In the genomic region with DNA sequence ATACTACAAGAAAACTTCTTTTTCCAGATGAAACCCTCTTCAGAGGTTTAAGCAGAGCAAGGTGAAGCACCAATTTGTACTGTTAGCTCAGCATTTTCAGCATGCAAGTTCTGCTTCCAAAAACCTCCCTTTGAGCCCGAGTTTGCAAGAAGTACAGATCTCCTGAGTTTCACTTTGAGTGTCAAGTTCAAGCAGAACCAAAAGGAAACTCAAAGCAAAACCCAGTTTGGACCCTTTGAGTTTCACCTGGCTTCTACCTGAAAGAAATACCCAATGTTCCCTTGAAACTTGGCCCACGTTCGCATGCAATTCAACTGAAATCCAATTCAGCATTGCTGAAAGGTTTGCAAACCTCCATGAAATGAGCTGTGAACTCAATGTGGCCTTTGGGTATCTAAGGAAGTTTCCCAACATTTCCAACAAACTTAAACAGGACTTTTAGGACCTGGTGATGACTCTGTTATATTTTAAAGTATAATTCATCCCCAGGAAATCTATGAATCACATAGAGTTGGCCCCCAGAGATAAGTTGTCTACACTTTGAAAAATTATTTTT, we compare ENCODE assay signal across 1 cellular context.
TF ChIP-seq lines count a peak whose summit lies in the region.

No MANE protein-coding gene starts in this region.

TF ChIP-seq in GM12878, 131 proteins besides CTCF, POLR2A, EP300 and RAD21 (continued from another document and continues in another):
- TF ChIP-seq ZBED1 (IDR thresholded peaks at IDR 0.05; ENCODE audit: borderline replicate concordance) (peak; percentile 76; the same call in 1 of the 2 replicates), ZSCAN29 (IDR thresholded peaks at IDR 0.05) (no peak), GATAD2B (conservative IDR thresholded peaks at IDR 0.05; ENCODE audit: low read depth) (no peak), SREBF2 (IDR thresholded peaks at IDR 0.05; ENCODE audit: low read length) (no peak), CEBPZ (IDR thresholded peaks at IDR 0.05; ENCODE audit: low read depth, low read length) (no peak), JUNB (IDR thresholded peaks at IDR 0.05) (peak; percentile 88), NR2F1 (conservative IDR thresholded peaks at IDR 0.05) (no peak), LARP7 (IDR thresholded peaks at IDR 0.05) (no peak), CBFB (IDR thresholded peaks at IDR 0.05; ENCODE audit: low read depth) (no peak), FOXM1 (IDR thresholded peaks at IDR 0.05; ENCODE audit: low read depth, low read length) (peak; percentile 84), BCL11A (IDR thresholded peaks at IDR 0.05; ENCODE audit: low read depth, low read length) (peak; percentile 45; the same call in 1 of the 2 replicates), TBL1XR1 (IDR thresholded peaks at IDR 0.05; ENCODE audit: low read depth, low read length) (no peak), RB1 (IDR thresholded peaks at IDR 0.05; ENCODE audit: borderline replicate concordance) (no peak), IKZF1 (conservative IDR thresholded peaks at IDR 0.05) (peak; percentile 16; the same call in 1 of the 2 replicates), ZZZ3 (IDR thresholded peaks at IDR 0.05; ENCODE audit: control insufficient read depth, insufficient read length, low read depth) (no peak), EGR1 (IDR thresholded peaks at IDR 0.05; ENCODE audit: borderline replicate concordance in 1 of 2, low read depth in 2 of 2, low read length in 2 of 2) (no peak), CHD2 (IDR thresholded peaks at IDR 0.05; ENCODE audit: borderline replicate concordance, low read depth, low read length) (no peak), NR2C2 (IDR thresholded peaks at IDR 0.05; ENCODE audit: borderline replicate concordance, control insufficient read depth, insufficient read length, low read depth) (no peak), SIN3A (IDR thresholded peaks at IDR 0.05; ENCODE audit: low read depth, low read length) (no peak), IKZF2 (IDR thresholded peaks at IDR 0.05) (peak; percentile 49 to 62; a peak in 3 of 4 replicates), SRF (IDR thresholded peaks at IDR 0.05; ENCODE audit: low read depth in 2 of 2, low read length in 2 of 2) (no peak), ETV6 (conservative IDR thresholded peaks at IDR 0.05 in 1 of 2, IDR thresholded peaks at IDR 0.05 in 1 of 2; ENCODE audit: borderline replicate concordance in 1 of 2, low read depth in 1 of 2) (peak in 1 of 2 experiments; percentile 55; a peak in 1 of 4 replicates), HCFC1 (IDR thresholded peaks at IDR 0.05; ENCODE audit: low read length) (no peak), RFX5 (IDR thresholded peaks at IDR 0.05; ENCODE audit: low read depth, low read length) (no peak), TCF3 (IDR thresholded peaks at IDR 0.05; ENCODE audit: borderline replicate concordance, insufficient read depth, low read depth, low read length) (no peak), HDAC2 (IDR thresholded peaks at IDR 0.05) (no peak), YY1 (IDR thresholded peaks at IDR 0.05; ENCODE audit: low read depth, low read length) (no peak), SMAD5 (IDR thresholded peaks at IDR 0.05; ENCODE audit: low read depth) (no peak), DPF2 (IDR thresholded peaks at IDR 0.05) (no peak), RELA (IDR thresholded peaks at IDR 0.05; ENCODE audit: borderline replicate concordance, partially characterized antibody) (no peak), MYC (IDR thresholded peaks at IDR 0.05; ENCODE audit: insufficient read depth, insufficient read length, insufficient replicate concordance, low read length, severe bottlenecking) (no peak), RUNX3 (IDR thresholded peaks at IDR 0.05; ENCODE audit: low read length) (peak; percentile 69), MAX (IDR thresholded peaks at IDR 0.05; ENCODE audit: low read depth, low read length) (no peak), MXI1 (IDR thresholded peaks at IDR 0.05; ENCODE audit: low read depth, low read length) (no peak), NFXL1 (IDR thresholded peaks at IDR 0.05; ENCODE audit: borderline replicate concordance) (no peak), JUND (IDR thresholded peaks at IDR 0.05; ENCODE audit: low read depth, low read length) (no peak), ZNF207 (IDR thresholded peaks at IDR 0.05; ENCODE audit: borderline replicate concordance) (no peak), TCF12 (IDR thresholded peaks at IDR 0.05; ENCODE audit: low read depth, low read length) (no peak), CBX5 (IDR thresholded peaks at IDR 0.05; ENCODE audit: low read depth) (no peak), TCF7 (IDR thresholded peaks at IDR 0.05; ENCODE audit: borderline replicate concordance) (no peak)
- TF ChIP-seq, protein P1, sequence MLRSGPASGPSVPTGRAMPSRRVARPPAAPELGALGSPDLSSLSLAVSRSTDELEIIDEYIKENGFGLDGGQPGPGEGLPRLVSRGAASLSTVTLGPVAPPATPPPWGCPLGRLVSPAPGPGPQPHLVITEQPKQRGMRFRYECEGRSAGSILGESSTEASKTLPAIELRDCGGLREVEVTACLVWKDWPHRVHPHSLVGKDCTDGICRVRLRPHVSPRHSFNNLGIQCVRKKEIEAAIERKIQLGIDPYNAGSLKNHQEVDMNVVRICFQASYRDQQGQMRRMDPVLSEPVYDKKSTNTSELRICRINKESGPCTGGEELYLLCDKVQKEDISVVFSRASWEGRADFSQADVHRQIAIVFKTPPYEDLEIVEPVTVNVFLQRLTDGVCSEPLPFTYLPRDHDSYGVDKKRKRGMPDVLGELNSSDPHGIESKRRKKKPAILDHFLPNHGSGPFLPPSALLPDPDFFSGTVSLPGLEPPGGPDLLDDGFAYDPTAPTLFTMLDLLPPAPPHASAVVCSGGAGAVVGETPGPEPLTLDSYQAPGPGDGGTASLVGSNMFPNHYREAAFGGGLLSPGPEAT (IDR thresholded peaks at IDR 0.05; ENCODE audit: low read depth): peak; percentile 29; the same call in 1 of the 2 replicates
- TF ChIP-seq, protein P2, sequence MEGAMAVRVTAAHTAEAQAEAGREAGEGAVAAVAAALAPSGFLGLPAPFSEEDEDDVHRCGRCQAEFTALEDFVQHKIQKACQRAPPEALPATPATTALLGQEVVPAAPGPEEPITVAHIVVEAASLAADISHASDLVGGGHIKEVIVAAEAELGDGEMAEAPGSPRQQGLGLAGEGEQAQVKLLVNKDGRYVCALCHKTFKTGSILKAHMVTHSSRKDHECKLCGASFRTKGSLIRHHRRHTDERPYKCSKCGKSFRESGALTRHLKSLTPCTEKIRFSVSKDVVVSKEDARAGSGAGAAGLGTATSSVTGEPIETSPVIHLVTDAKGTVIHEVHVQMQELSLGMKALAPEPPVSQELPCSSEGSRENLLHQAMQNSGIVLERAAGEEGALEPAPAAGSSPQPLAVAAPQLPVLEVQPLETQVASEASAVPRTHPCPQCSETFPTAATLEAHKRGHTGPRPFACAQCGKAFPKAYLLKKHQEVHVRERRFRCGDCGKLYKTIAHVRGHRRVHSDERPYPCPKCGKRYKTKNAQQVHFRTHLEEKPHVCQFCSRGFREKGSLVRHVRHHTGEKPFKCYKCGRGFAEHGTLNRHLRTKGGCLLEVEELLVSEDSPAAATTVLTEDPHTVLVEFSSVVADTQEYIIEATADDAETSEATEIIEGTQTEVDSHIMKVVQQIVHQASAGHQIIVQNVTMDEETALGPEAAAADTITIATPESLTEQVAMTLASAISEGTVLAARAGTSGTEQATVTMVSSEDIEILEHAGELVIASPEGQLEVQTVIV (IDR thresholded peaks at IDR 0.05; ENCODE audit: borderline replicate concordance, partially characterized antibody): no peak
- TF ChIP-seq, protein P3, sequence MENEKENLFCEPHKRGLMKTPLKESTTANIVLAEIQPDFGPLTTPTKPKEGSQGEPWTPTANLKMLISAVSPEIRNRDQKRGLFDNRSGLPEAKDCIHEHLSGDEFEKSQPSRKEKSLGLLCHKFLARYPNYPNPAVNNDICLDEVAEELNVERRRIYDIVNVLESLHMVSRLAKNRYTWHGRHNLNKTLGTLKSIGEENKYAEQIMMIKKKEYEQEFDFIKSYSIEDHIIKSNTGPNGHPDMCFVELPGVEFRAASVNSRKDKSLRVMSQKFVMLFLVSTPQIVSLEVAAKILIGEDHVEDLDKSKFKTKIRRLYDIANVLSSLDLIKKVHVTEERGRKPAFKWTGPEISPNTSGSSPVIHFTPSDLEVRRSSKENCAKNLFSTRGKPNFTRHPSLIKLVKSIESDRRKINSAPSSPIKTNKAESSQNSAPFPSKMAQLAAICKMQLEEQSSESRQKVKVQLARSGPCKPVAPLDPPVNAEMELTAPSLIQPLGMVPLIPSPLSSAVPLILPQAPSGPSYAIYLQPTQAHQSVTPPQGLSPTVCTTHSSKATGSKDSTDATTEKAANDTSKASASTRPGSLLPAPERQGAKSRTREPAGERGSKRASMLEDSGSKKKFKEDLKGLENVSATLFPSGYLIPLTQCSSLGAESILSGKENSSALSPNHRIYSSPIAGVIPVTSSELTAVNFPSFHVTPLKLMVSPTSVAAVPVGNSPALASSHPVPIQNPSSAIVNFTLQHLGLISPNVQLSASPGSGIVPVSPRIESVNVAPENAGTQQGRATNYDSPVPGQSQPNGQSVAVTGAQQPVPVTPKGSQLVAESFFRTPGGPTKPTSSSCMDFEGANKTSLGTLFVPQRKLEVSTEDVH (IDR thresholded peaks at IDR 0.05; ENCODE audit: low read depth, partially characterized antibody): no peak
- TF ChIP-seq, protein P4, sequence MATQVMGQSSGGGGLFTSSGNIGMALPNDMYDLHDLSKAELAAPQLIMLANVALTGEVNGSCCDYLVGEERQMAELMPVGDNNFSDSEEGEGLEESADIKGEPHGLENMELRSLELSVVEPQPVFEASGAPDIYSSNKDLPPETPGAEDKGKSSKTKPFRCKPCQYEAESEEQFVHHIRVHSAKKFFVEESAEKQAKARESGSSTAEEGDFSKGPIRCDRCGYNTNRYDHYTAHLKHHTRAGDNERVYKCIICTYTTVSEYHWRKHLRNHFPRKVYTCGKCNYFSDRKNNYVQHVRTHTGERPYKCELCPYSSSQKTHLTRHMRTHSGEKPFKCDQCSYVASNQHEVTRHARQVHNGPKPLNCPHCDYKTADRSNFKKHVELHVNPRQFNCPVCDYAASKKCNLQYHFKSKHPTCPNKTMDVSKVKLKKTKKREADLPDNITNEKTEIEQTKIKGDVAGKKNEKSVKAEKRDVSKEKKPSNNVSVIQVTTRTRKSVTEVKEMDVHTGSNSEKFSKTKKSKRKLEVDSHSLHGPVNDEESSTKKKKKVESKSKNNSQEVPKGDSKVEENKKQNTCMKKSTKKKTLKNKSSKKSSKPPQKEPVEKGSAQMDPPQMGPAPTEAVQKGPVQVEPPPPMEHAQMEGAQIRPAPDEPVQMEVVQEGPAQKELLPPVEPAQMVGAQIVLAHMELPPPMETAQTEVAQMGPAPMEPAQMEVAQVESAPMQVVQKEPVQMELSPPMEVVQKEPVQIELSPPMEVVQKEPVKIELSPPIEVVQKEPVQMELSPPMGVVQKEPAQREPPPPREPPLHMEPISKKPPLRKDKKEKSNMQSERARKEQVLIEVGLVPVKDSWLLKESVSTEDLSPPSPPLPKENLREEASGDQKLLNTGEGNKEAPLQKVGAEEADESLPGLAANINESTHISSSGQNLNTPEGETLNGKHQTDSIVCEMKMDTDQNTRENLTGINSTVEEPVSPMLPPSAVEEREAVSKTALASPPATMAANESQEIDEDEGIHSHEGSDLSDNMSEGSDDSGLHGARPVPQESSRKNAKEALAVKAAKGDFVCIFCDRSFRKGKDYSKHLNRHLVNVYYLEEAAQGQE (IDR thresholded peaks at IDR 0.05; ENCODE audit: low read depth, low read length): no peak
- TF ChIP-seq, protein P5, sequence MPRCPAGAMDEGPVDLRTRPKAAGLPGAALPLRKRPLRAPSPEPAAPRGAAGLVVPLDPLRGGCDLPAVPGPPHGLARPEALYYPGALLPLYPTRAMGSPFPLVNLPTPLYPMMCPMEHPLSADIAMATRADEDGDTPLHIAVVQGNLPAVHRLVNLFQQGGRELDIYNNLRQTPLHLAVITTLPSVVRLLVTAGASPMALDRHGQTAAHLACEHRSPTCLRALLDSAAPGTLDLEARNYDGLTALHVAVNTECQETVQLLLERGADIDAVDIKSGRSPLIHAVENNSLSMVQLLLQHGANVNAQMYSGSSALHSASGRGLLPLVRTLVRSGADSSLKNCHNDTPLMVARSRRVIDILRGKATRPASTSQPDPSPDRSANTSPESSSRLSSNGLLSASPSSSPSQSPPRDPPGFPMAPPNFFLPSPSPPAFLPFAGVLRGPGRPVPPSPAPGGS (IDR thresholded peaks at IDR 0.05; ENCODE audit: borderline replicate concordance, insufficient read depth, low read depth, low read length, poor library complexity, severe bottlenecking): no peak
- TF ChIP-seq, protein P6, sequence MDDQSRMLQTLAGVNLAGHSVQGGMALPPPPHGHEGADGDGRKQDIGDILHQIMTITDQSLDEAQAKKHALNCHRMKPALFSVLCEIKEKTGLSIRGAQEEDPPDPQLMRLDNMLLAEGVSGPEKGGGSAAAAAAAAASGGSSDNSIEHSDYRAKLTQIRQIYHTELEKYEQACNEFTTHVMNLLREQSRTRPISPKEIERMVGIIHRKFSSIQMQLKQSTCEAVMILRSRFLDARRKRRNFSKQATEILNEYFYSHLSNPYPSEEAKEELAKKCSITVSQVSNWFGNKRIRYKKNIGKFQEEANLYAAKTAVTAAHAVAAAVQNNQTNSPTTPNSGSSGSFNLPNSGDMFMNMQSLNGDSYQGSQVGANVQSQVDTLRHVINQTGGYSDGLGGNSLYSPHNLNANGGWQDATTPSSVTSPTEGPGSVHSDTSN (IDR thresholded peaks at IDR 0.05; ENCODE audit: insufficient replicate concordance, low read depth, low read length): no peak
